In the genomic region with DNA sequence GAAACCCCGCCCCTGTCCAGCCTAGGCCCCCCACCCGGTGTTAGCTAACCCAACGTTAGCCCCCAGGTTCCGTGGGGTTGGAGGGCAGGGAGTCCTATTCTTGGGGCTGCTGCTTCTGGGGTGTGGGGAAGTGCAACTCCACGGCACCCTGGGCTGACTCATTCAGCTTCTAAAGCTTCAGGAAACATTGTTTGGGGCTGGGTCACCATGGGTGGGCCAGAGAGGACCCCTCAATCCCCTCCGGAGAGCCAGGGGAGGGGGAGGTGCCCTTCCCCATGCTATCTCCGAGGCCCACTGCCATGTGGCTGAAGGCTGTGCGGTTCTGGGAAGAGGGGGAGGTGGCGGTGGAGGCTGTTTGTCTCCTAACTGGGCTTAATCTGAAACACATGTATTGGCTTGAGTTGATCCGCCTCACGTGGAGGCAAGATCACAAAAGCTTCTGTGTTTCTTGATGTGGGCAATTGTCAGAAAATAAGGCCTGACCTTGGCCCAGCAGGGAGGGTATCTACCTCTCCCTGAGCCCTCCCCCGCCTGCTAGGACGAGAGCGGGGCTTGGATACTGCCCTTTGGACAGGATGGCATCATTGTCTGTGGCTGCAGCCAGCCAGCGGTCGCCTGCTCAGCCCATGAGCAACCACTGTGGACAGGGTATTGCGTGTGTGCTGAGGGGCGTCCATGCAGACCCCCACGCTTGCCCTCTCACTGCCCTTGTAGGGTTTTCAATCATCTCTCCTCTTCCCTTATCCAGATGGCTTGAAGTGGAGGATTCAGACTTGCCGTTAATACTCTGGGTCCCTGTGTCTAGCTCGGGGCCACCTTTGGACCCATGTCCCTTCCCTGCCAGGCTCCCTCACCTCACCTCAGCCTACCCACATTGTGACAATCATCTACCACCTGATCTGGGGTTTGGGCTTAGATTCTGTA, we compare ENCODE assay signal across 1 cellular context.
TF ChIP-seq lines count a peak whose summit lies in the region.

No MANE protein-coding gene starts in this region.

TF ChIP-seq in HepG2, 621 proteins besides CTCF, POLR2A, EP300 and RAD21 (continued from another document and continues in another):
- TF ChIP-seq, protein P1, sequence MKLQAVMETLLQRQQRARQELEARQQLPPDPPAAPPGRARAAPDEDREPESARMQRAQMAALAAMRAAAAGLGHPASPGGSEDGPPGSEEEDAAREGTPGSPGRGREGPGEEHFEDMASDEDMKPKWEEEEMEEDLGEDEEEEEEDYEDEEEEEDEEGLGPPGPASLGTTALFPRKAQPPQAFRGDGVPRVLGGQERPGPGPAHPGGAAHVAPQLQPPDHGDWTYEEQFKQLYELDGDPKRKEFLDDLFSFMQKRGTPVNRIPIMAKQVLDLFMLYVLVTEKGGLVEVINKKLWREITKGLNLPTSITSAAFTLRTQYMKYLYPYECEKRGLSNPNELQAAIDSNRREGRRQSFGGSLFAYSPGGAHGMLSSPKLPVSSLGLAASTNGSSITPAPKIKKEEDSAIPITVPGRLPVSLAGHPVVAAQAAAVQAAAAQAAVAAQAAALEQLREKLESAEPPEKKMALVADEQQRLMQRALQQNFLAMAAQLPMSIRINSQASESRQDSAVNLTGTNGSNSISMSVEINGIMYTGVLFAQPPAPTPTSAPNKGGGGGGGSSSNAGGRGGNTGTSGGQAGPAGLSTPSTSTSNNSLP (IDR thresholded peaks at IDR 0.05; ENCODE audit: low read depth, low read length) = peak; percentile 73
- TF ChIP-seq, protein P2, sequence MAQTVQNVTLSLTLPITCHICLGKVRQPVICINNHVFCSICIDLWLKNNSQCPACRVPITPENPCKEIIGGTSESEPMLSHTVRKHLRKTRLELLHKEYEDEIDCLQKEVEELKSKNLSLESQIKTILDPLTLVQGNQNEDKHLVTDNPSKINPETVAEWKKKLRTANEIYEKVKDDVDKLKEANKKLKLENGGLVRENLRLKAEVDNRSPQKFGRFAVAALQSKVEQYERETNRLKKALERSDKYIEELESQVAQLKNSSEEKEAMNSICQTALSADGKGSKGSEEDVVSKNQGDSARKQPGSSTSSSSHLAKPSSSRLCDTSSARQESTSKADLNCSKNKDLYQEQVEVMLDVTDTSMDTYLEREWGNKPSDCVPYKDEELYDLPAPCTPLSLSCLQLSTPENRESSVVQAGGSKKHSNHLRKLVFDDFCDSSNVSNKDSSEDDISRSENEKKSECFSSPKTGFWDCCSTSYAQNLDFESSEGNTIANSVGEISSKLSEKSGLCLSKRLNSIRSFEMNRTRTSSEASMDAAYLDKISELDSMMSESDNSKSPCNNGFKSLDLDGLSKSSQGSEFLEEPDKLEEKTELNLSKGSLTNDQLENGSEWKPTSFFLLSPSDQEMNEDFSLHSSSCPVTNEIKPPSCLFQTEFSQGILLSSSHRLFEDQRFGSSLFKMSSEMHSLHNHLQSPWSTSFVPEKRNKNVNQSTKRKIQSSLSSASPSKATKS (CRISPR knock-in tag; IDR thresholded peaks at IDR 0.05) = 0 out of 2 replicates have a peak, but pooled peaks have one; percentile 63
- TF ChIP-seq MAFF (IDR thresholded peaks at IDR 0.05; ENCODE audit: low read depth, low read length) (no peak), ISX (CRISPR knock-in tag; conservative IDR thresholded peaks at IDR 0.05) (no peak), IRX3 (CRISPR knock-in tag; IDR thresholded peaks at IDR 0.05; ENCODE audit: borderline replicate concordance, low read depth) (no peak), RFXAP (CRISPR knock-in tag; IDR thresholded peaks at IDR 0.05; ENCODE audit: borderline replicate concordance) (peak; percentile 19; the same call in 1 of the 2 replicates), ATF6 (CRISPR knock-in tag; conservative IDR thresholded peaks at IDR 0.05) (0 out of 2 replicates have a peak, but pooled peaks have one; percentile 29), KLF15 (CRISPR knock-in tag; IDR thresholded peaks at IDR 0.05; ENCODE audit: borderline replicate concordance) (no peak; the same call in 1 of the 2 replicates), EHMT2 (IDR thresholded peaks at IDR 0.05; ENCODE audit: borderline replicate concordance, low read depth, low read length) (0 out of 2 replicates have a peak, but pooled peaks have one; percentile 48), ELF1 (CRISPR knock-in tag; IDR thresholded peaks at IDR 0.05) (peak; percentile 32; the same call in 1 of the 2 replicates), HCFC1 (IDR thresholded peaks at IDR 0.05; ENCODE audit: low read depth, low read length) (no peak), NFATC3 (CRISPR knock-in tag; IDR thresholded peaks at IDR 0.05) (no peak), MAZ (IDR thresholded peaks at IDR 0.05; ENCODE audit: borderline replicate concordance, low read depth, low read length) (no peak), MAZ (CRISPR knock-in tag; IDR thresholded peaks at IDR 0.05; ENCODE audit: low read depth) (no peak; the same call in none of the 2 replicates), FOXM1 (CRISPR knock-in tag; IDR thresholded peaks at IDR 0.05) (no peak), TARDBP (CRISPR knock-in tag; IDR thresholded peaks at IDR 0.05) (peak; percentile 77), ZBTB37 (CRISPR knock-in tag; IDR thresholded peaks at IDR 0.05) (no peak), PHF5A (CRISPR knock-in tag; IDR thresholded peaks at IDR 0.05; ENCODE audit: low read depth, unreplicated experiment) (peak; percentile 38), ZNF383 (CRISPR knock-in tag; IDR thresholded peaks at IDR 0.05; ENCODE audit: borderline replicate concordance) (peak; percentile 58; the same call in 1 of the 2 replicates), ZNF646 (CRISPR knock-in tag; IDR thresholded peaks at IDR 0.05) (no peak), ATF3 (CRISPR knock-in tag; IDR thresholded peaks at IDR 0.05) (peak; percentile 84), PCBP1 (IDR thresholded peaks at IDR 0.05; ENCODE audit: borderline replicate concordance, low read depth, low read length) (no peak), ZNF281 (CRISPR knock-in tag; IDR thresholded peaks at IDR 0.05; ENCODE audit: borderline replicate concordance) (peak; percentile 97), ELF3 (CRISPR knock-in tag; IDR thresholded peaks at IDR 0.05) (no peak), ZNF317 (CRISPR knock-in tag; IDR thresholded peaks at IDR 0.05) (peak; percentile 83), ZNF446 (CRISPR knock-in tag; IDR thresholded peaks at IDR 0.05) (peak; percentile 46; the same call in 1 of the 2 replicates), CAMTA2 (CRISPR knock-in tag; IDR thresholded peaks at IDR 0.05; ENCODE audit: borderline replicate concordance) (no peak; the same call in 1 of the 2 replicates), FOXA1 (IDR thresholded peaks at IDR 0.05) (no peak), FOXA1 (CRISPR knock-in tag; IDR thresholded peaks at IDR 0.05) (peak; percentile 24; the same call in 1 of the 2 replicates), ZNF772 (CRISPR knock-in tag; IDR thresholded peaks at IDR 0.05) (no peak; the same call in none of the 2 replicates), PHF20 (CRISPR knock-in tag; IDR thresholded peaks at IDR 0.05) (no peak), ZNF746 (CRISPR knock-in tag; IDR thresholded peaks at IDR 0.05) (peak; percentile 93), ZNF570 (CRISPR knock-in tag; IDR thresholded peaks at IDR 0.05; ENCODE audit: borderline replicate concordance) (no peak), HMGA1 (CRISPR knock-in tag; conservative IDR thresholded peaks at IDR 0.05) (no peak), ZNF790 (CRISPR knock-in tag; IDR thresholded peaks at IDR 0.05; ENCODE audit: borderline replicate concordance) (no peak)
- TF ChIP-seq, protein P3, sequence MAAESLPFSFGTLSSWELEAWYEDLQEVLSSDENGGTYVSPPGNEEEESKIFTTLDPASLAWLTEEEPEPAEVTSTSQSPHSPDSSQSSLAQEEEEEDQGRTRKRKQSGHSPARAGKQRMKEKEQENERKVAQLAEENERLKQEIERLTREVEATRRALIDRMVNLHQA (CRISPR knock-in tag; IDR thresholded peaks at IDR 0.05) = no peak
- TF ChIP-seq, protein P4, sequence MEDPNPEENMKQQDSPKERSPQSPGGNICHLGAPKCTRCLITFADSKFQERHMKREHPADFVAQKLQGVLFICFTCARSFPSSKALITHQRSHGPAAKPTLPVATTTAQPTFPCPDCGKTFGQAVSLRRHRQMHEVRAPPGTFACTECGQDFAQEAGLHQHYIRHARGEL (CRISPR knock-in tag; IDR thresholded peaks at IDR 0.05) = no peak
